ENCODE assay signal across 12 cellular contexts in genomic region chr17:2063306-2064146, GRCh38. TPM values are rescaled to one million over a fixed set of nuclear protein-coding genes. Genes with fewer than 3 reads are reported as not detected.
A peak's percentile ranks its signal among the peaks of the same experiment; 100 is the strongest.
DNase-seq lines count a peak whose midpoint lies in the region; ATAC-seq, FAIRE-seq and TF ChIP-seq lines count a peak whose summit lies in the region.
"Had no signal": no experiment of that assay in that cellular context is flagged by ENCODE, and none has a peak within 500 bp of the region (broad histone marks: within the 10 kb centered on the region; RNA-seq: fewer than 3 reads in every experiment).

No MANE protein-coding gene starts in this region.

- no peak overlapping the region for H3K9ac ChIP-seq in GM12878 (ENCODE audit: control insufficient read depth, insufficient read depth, low read length)
- no peak overlapping the region for H3K9ac ChIP-seq in kidney (ENCODE audit: low read length in 2 of 2)

- H3K27me3 ChIP-seq in GM12878 (replicated peaks in 1 of 2; ENCODE audit: control insufficient read depth in 2 of 2, insufficient read depth in 2 of 2, low read length in 1 of 2) = no peaks in the 10 kb centered on the region
- H3K27me3 ChIP-seq in suprapubic skin = no peaks in the 10 kb centered on the region
- H3K27me3 ChIP-seq: pancreas had no signal

- H4K20me1 ChIP-seq in GM12878 (ENCODE audit: control insufficient read depth, insufficient read depth) = no peaks in the 10 kb centered on the region

- WGBS in GM12878 (ENCODE audit: insufficient coverage, insufficient replicate concordance, low lambda C conversion rate, missing lambda C conversion rate) = 42% methylated on average over 15 of the region's 15 CpGs
- WGBS in suprapubic skin = 70% methylated on average over 15 of the region's 15 CpGs

- no peaks in the 10 kb centered on the region for H3K9me3 Mint-ChIP-seq in T-helper 1 cell treated with Interleukin-12 subunit alpha and Interleukin-12 subunit beta and Interleukin-4 antibody, amounts not matched to agents 30 μg/mL and 1 μg/mL, for 36 hours

- intact Hi-C loops in GM12878 (cut with micrococcal nuclease; ENCODE audit: unreplicated experiment) = no loop called here
- intact Hi-C loops in kidney (cut with DNase I) = no loop called here

- H3K4me1 ChIP-seq in GM12878 (ENCODE audit: control insufficient read depth, insufficient read depth, low read length) = peaks cover 38% of the 10 kb centered on the region
- H3K4me1 ChIP-seq in kidney (ENCODE audit: control insufficient read depth in 1 of 2, insufficient read depth in 1 of 2, low read depth in 1 of 2, low read length in 2 of 2) = peaks cover 0 to 18% of the 10 kb centered on the region in 2 donors
- peaks cover 74% of the 10 kb centered on the region for H3K4me1 ChIP-seq in suprapubic skin
- H3K4me1 ChIP-seq: pancreas had no signal

- peaks cover 43% of the 10 kb centered on the region for H3K4me1 Mint-ChIP-seq in T-helper 1 cell treated with Interleukin-12 subunit alpha and Interleukin-12 subunit beta and Interleukin-4 antibody, amounts not matched to agents 30 μg/mL and 1 μg/mL, for 36 hours (ENCODE audit: low read depth)

- H2AFZ ChIP-seq in GM12878 (ENCODE audit: control insufficient read depth, low read depth, low read length) = no peak overlapping the region

- no peaks in the 10 kb centered on the region for H3K27me3 Mint-ChIP-seq in T-helper 1 cell treated with Interleukin-12 subunit alpha and Interleukin-12 subunit beta and Interleukin-4 antibody, amounts not matched to agents 30 μg/mL and 1 μg/mL, for 36 hours (ENCODE audit: low read depth)

- SMC1A ChIA-PET in GM12878 (lab: Charles Lee; ENCODE audit: uncharacterized antibody, unreplicated experiment) = interaction anchor here (0.6 to 3.9 kb wide), 11 partner anchors 20 to 182 kb away, joined by 3 to 27 read pairs (median 3); no protein-coding TSS in a partner anchor

- H3K27ac ChIP-seq in GM12878 (ENCODE audit: control insufficient read depth, insufficient read depth) (peak overlapping the region; percentile 34; the same call in 1 of the 2 replicates), kidney (ENCODE audit: low read depth in 2 of 2, low read length in 2 of 2) (peak overlapping the region; percentile 2 to 56), suprapubic skin (peak overlapping the region; percentile 57)
- H3K27ac ChIP-seq: 22Rv1, epithelial cell of prostate, pancreas had no signal

- CTCF ChIA-PET in GM12878 (lab: Yijun Ruan, JAX) = interaction anchor here (0.7 to 2.6 kb wide), 9 partner anchors 24 to 185 kb away, joined by 3 to 19 read pairs (median 5); no protein-coding TSS in a partner anchor

- TF ChIP-seq CTCF in GM12878 (IDR thresholded peaks at IDR 0.05 in 2 of 3, conservative IDR thresholded peaks at IDR 0.05 in 1 of 3; ENCODE audit: control insufficient read depth in 2 of 3, extremely low read depth in 1 of 3, insufficient read depth in 1 of 3, low read depth in 3 of 3, low read length in 3 of 3) (no peak), kidney (IDR thresholded peaks at IDR 0.05; ENCODE audit: borderline replicate concordance, extremely low read depth, insufficient read depth) (no peak), suprapubic skin (IDR thresholded peaks at IDR 0.05) (no peak)

- ATAC-seq in GM12878 = no peak
- ATAC-seq: pancreas had no signal

- H3K4me3 ChIP-seq in GM12878 (no peak overlapping the region), kidney (ENCODE audit: low read length in 2 of 2) (no peak overlapping the region), suprapubic skin (no peak overlapping the region)
- H3K4me3 ChIP-seq: pancreas had no signal

- BruUV-seq in GM12878 (replicated peaks; lab: Mats Ljungman, UMichigan) = no TSS peak

- POLR2A ChIA-PET in GM12878 (lab: Charles Lee) = interaction anchor here (12.5 kb wide), 1 partner anchor 24 kb away, joined by 148 read pairs; no protein-coding TSS in a partner anchor

- H3K27ac Mint-ChIP-seq in T-helper 1 cell treated with Interleukin-12 subunit alpha and Interleukin-12 subunit beta and Interleukin-4 antibody, amounts not matched to agents 30 μg/mL and 1 μg/mL, for 36 hours = peak overlapping the region; percentile 76

- no peak for TF ChIP-seq RAD21 in GM12878 (IDR thresholded peaks at IDR 0.05; ENCODE audit: insufficient read depth, low read depth, low read length)

- H3K4me2 ChIP-seq in GM12878 (ENCODE audit: control insufficient read depth, insufficient read depth) = no peak overlapping the region

- H3K4me3 Mint-ChIP-seq in T-helper 1 cell treated with Interleukin-12 subunit alpha and Interleukin-12 subunit beta and Interleukin-4 antibody, amounts not matched to agents 30 μg/mL and 1 μg/mL, for 36 hours = no peak overlapping the region

- H3K36me3 ChIP-seq in GM12878 (ENCODE audit: control insufficient read depth in 2 of 2, insufficient read depth in 2 of 2, low read length in 1 of 2) (peaks cover 21 to 31% of the 10 kb centered on the region in 2 experiments), kidney (ENCODE audit: control insufficient read depth in 1 of 2, insufficient read depth in 2 of 2, low read length in 2 of 2) (peaks cover 0 to 6% of the 10 kb centered on the region in 2 donors), suprapubic skin (peaks cover 34% of the 10 kb centered on the region)

- H3K9me3 ChIP-seq in GM12878 (replicated peaks; ENCODE audit: control insufficient read depth, insufficient read depth, low read length) (no peaks in the 10 kb centered on the region), kidney (ENCODE audit: control insufficient read depth in 1 of 2, low read length in 2 of 2) (no peaks in the 10 kb centered on the region), suprapubic skin (no peaks in the 10 kb centered on the region)
- H3K9me3 ChIP-seq: pancreas had no signal

- TF ChIP-seq EP300 in GM12878 (IDR thresholded peaks at IDR 0.05; ENCODE audit: borderline replicate concordance in 1 of 2, control insufficient read depth in 1 of 2, low read depth in 2 of 2, low read length in 2 of 2) (no peak), suprapubic skin (IDR thresholded peaks at IDR 0.05) (no peak)

- TF ChIP-seq POLR2A in GM12878 (IDR thresholded peaks at IDR 0.05; ENCODE audit: low read depth, low read length) (peak; percentile 50; the same call in 1 of the 2 replicates), suprapubic skin (IDR thresholded peaks at IDR 0.05) (no peak)

- H3K36me3 Mint-ChIP-seq in T-helper 1 cell treated with Interleukin-12 subunit alpha and Interleukin-12 subunit beta and Interleukin-4 antibody, amounts not matched to agents 30 μg/mL and 1 μg/mL, for 36 hours (ENCODE audit: low read depth) = peaks cover 48% of the 10 kb centered on the region

- in situ Hi-C loops in GM12878 (cut with MboI) = loop anchor here (10.0 kb wide), 1 partner anchor 181 kb away; no protein-coding TSS in a partner anchor

- FAIRE-seq in GM12878 (lab: Jason Lieb, UNC) = peak; percentile 23
- no peak for FAIRE-seq in kidney (lab: Jason Lieb, UNC)
- FAIRE-seq in HTR-8/SVneo (lab: Jason Lieb, UNC) = no peak
- FAIRE-seq: pancreas had no signal

- peaks cover 18% of the 10 kb centered on the region for H3K79me2 ChIP-seq in GM12878 (ENCODE audit: control insufficient read depth, insufficient read depth, low read length)

- DNase-seq in T-helper 1 cell (no peak), GM12878 (ENCODE audit: low read depth, low spot score) (no peak), kidney (peak; percentile 70), suprapubic skin (ENCODE audit: low spot score in 2 of 2) (peak in 1 of 2 donors; percentile 61), COR-L47 (lab: John Stamatoyannopoulos, UW) (no peak), OCI-M2 (lab: John Stamatoyannopoulos, UW; ENCODE audit: unreplicated experiment) (no peak), HTR-8/SVneo (ENCODE audit: insufficient read length, low spot score) (no peak)
- DNase-seq: NCI-H1417 treated with DMSO at 0.1 percent for 48 hours, pancreas had no signal

- RAD21 ChIA-PET in GM12878 (lab: Charles Lee; ENCODE audit: unreplicated experiment) = interaction anchor here (0.9 to 2.9 kb wide), 7 partner anchors 9 to 181 kb away, joined by 3 to 12 read pairs (median 4); partner anchors contain the start of gene HIC1

RNA-seq across cellular contexts. Expression of gene HIC1, which starts 8.6 kb away (rescaled TPM):
- 220 and 277 TPM in 2 replicates for total RNA-seq in GM12878 (2013; cell fraction: nucleolus; rRNA removed)
- 30.8 and 40.8 TPM in 2 replicates for total RNA-seq in GM12878 (2014; rRNA removed)
- total RNA-seq in GM12878 (2014; rRNA removed; fragmentation: Illumina TruSeq; extraction: Trizol) = 4.6 and 4.9 TPM in 2 replicates
- total RNA-seq in GM12878 (2021) = 55.4 and 61.1 TPM in 2 replicates
- 8.2 TPM for polyA plus RNA-seq in GM12878 (2011; ENCODE audit: low read depth)
- polyA plus RNA-seq in GM12878 (2011; rRNA removed) = 4.2 and 10.5 TPM in 2 replicates
- polyA plus RNA-seq in GM12878 (2011; cell fraction: cytosol; rRNA removed) = 16.0 and 34.6 TPM in 2 replicates
- 88.9 and 92.7 TPM in 2 replicates for polyA plus RNA-seq in GM12878 (2011; cell fraction: nucleus; rRNA removed)
- polyA plus RNA-seq in GM12878 (2012) = 38.9 and 49.7 TPM in 2 replicates
- 0.81 and 1.8 TPM in 2 replicates for polyA plus RNA-seq in GM12878 (2014; fragmentation: Illumina TruSeq; extraction: Trizol)
- polyA plus RNA-seq in GM12878 (2014; fragmentation: Nextera tagmentation; extraction: Ambion mirVana) = under 1 TPM; 0.11 to 0.57 TPM
- 26.5 and 40.9 TPM in 2 replicates for polyA plus RNA-seq in GM12878 (2014; rRNA removed)
- 1 to 10 TPM; 2.0 to 4.9 TPM for polyA plus RNA-seq in GM12878 (2016; fragmentation: Nextera tagmentation; extraction: Ambion mirVana)
- polyA minus RNA-seq in GM12878 (2011; rRNA and poly(A)+ RNA removed) = 9.8 and 22.7 TPM in 2 replicates
- polyA minus RNA-seq in GM12878 (2011; cell fraction: cytosol; rRNA and poly(A)+ RNA removed) = 23.8 and 29.3 TPM in 2 replicates
- 47.3 and 88.0 TPM in 2 replicates for polyA minus RNA-seq in GM12878 (2011; cell fraction: nucleus; rRNA and poly(A)+ RNA removed)
- 13.0 TPM for total RNA-seq in kidney
- polyA plus RNA-seq in kidney (ENCODE audit: insufficient read depth, low read depth, low replicate concordance) = 2.7 TPM
- total RNA-seq in suprapubic skin = 1 to 10 TPM; 2.7 to 9.5 (median 4.9) TPM

RNA-seq across cellular contexts. Expression of gene OVCA2, which starts 21.7 kb away (rescaled TPM):
- total RNA-seq in GM12878 (2013; cell fraction: nucleolus; rRNA removed) = 4.1 and 4.5 TPM in 2 replicates
- 57.5 and 58.6 TPM in 2 replicates for total RNA-seq in GM12878 (2014; rRNA removed)
- total RNA-seq in GM12878 (2014; rRNA removed; fragmentation: Illumina TruSeq; extraction: Trizol) = 25.5 and 29.1 TPM in 2 replicates
- 39.7 and 46.9 TPM in 2 replicates for total RNA-seq in GM12878 (2021)
- 15.9 TPM for polyA plus RNA-seq in GM12878 (2011; ENCODE audit: low read depth)
- 21.8 and 34.6 TPM in 2 replicates for polyA plus RNA-seq in GM12878 (2011; rRNA removed)
- 57.5 and 70.9 TPM in 2 replicates for polyA plus RNA-seq in GM12878 (2011; cell fraction: cytosol; rRNA removed)
- polyA plus RNA-seq in GM12878 (2011; cell fraction: nucleus; rRNA removed) = 27.2 and 42.6 TPM in 2 replicates
- 26.0 and 30.9 TPM in 2 replicates for polyA plus RNA-seq in GM12878 (2012)
- polyA plus RNA-seq in GM12878 (2014; fragmentation: Illumina TruSeq; extraction: Trizol) = 24.8 and 32.5 TPM in 2 replicates
- 10 to 100 TPM in 1 of 2 experiments, 1 to 10 TPM in 1; 6.1 to 14.2 TPM for polyA plus RNA-seq in GM12878 (2014; fragmentation: Nextera tagmentation; extraction: Ambion mirVana)
- polyA plus RNA-seq in GM12878 (2014; rRNA removed) = 49.5 and 59.8 TPM in 2 replicates
- 10 to 100 TPM; 73.6 to 75.3 TPM for polyA plus RNA-seq in GM12878 (2016; fragmentation: Nextera tagmentation; extraction: Ambion mirVana)
- 18.9 and 41.3 TPM in 2 replicates for polyA minus RNA-seq in GM12878 (2011; rRNA and poly(A)+ RNA removed)
- 9.4 and 10.5 TPM in 2 replicates for polyA minus RNA-seq in GM12878 (2011; cell fraction: cytosol; rRNA and poly(A)+ RNA removed)
- 2.3 and 5.2 TPM in 2 replicates for polyA minus RNA-seq in GM12878 (2011; cell fraction: nucleus; rRNA and poly(A)+ RNA removed)
- 22.9 TPM for total RNA-seq in kidney
- 63.6 TPM for polyA plus RNA-seq in kidney (ENCODE audit: insufficient read depth, low read depth, low replicate concordance)
- 10 to 100 TPM; 36.6 to 51.5 (median 42.7) TPM for total RNA-seq in suprapubic skin

RNA-seq across cellular contexts. Expression of gene DPH1, which starts 33.6 kb away (rescaled TPM):
- 111 and 119 TPM in 2 replicates for total RNA-seq in GM12878 (2013; cell fraction: nucleolus; rRNA removed)
- total RNA-seq in GM12878 (2014; rRNA removed) (21.1 and 22.5 TPM in 2 replicates), GM12878 (2014; rRNA removed; fragmentation: Illumina TruSeq; extraction: Trizol) (13.4 and 17.5 TPM in 2 replicates), GM12878 (2021) (20.2 and 21.3 TPM in 2 replicates), kidney (49.4 TPM), suprapubic skin (100 to 1,000 TPM in 1 of 4 donors, 10 to 100 TPM in 3; 58.7 to 115 (median 66.3) TPM)
- 13.9 TPM for polyA plus RNA-seq in GM12878 (2011; ENCODE audit: low read depth)
- polyA plus RNA-seq in GM12878 (2011; rRNA removed) (16.0 and 33.6 TPM in 2 replicates), GM12878 (2014; fragmentation: Illumina TruSeq; extraction: Trizol) (7.1 and 16.0 TPM in 2 replicates), GM12878 (2014; fragmentation: Nextera tagmentation; extraction: Ambion mirVana) (under 1 TPM; 0.29 to 0.95 TPM), GM12878 (2014; rRNA removed) (22.2 and 24.4 TPM in 2 replicates), GM12878 (2016; fragmentation: Nextera tagmentation; extraction: Ambion mirVana) (10 to 100 TPM; 19.0 to 22.0 TPM), kidney (ENCODE audit: insufficient read depth, low read depth, low replicate concordance) (23.3 TPM)
- polyA plus RNA-seq in GM12878 (2011; cell fraction: cytosol; rRNA removed) = 39.9 and 44.5 TPM in 2 replicates
- 194 and 207 TPM in 2 replicates for polyA plus RNA-seq in GM12878 (2011; cell fraction: nucleus; rRNA removed)
- polyA plus RNA-seq in GM12878 (2012) = 32.2 and 34.3 TPM in 2 replicates
- 23.5 and 37.9 TPM in 2 replicates for polyA minus RNA-seq in GM12878 (2011; rRNA and poly(A)+ RNA removed)
- polyA minus RNA-seq in GM12878 (2011; cell fraction: cytosol; rRNA and poly(A)+ RNA removed) = 12.2 and 19.2 TPM in 2 replicates
- polyA minus RNA-seq in GM12878 (2011; cell fraction: nucleus; rRNA and poly(A)+ RNA removed) = 38.8 and 48.8 TPM in 2 replicates

RNA-seq across cellular contexts. Expression of gene RTN4RL1, which starts 38.4 kb away (rescaled TPM):
- total RNA-seq in GM12878 (2013; cell fraction: nucleolus; rRNA removed) = 0.10 and 0.12 TPM in 2 replicates
- 0.05 and 0.11 TPM in 2 replicates for total RNA-seq in GM12878 (2014; rRNA removed)
- not detected in 2 replicates for total RNA-seq in GM12878 (2014; rRNA removed; fragmentation: Illumina TruSeq; extraction: Trizol)
- 0.10 and 0.13 TPM in 2 replicates for total RNA-seq in GM12878 (2021)
- not detected for polyA plus RNA-seq in GM12878 (2011; ENCODE audit: low read depth)
- not detected in 2 replicates for polyA plus RNA-seq in GM12878 (2011; rRNA removed)
- polyA plus RNA-seq in GM12878 (2011; cell fraction: cytosol; rRNA removed) = 0.01 TPM in 1 of 2 replicates, not detected in the other
- 0.03 TPM in 1 of 2 replicates, not detected in the other for polyA plus RNA-seq in GM12878 (2011; cell fraction: nucleus; rRNA removed)
- 0.04 TPM in 1 of 2 replicates, not detected in the other for polyA plus RNA-seq in GM12878 (2012)
- not detected in 2 replicates for polyA plus RNA-seq in GM12878 (2014; fragmentation: Illumina TruSeq; extraction: Trizol)
- not detected for polyA plus RNA-seq in GM12878 (2014; fragmentation: Nextera tagmentation; extraction: Ambion mirVana)
- 0.03 and 0.08 TPM in 2 replicates for polyA plus RNA-seq in GM12878 (2014; rRNA removed)
- polyA plus RNA-seq in GM12878 (2016; fragmentation: Nextera tagmentation; extraction: Ambion mirVana) = not detected
- not detected in 2 replicates for polyA minus RNA-seq in GM12878 (2011; rRNA and poly(A)+ RNA removed)
- not detected in 2 replicates for polyA minus RNA-seq in GM12878 (2011; cell fraction: cytosol; rRNA and poly(A)+ RNA removed)
- not detected in 2 replicates for polyA minus RNA-seq in GM12878 (2011; cell fraction: nucleus; rRNA and poly(A)+ RNA removed)
- total RNA-seq in kidney = 10.7 TPM
- 2.0 TPM for polyA plus RNA-seq in kidney (ENCODE audit: insufficient read depth, low read depth, low replicate concordance)
- 10 to 100 TPM; 16.4 to 24.8 (median 21.6) TPM for total RNA-seq in suprapubic skin
